ENCODE assay signal across 21 cellular contexts in genomic region chrX:136198010-136198409, GRCh38. TPM values are rescaled to one million over a fixed set of nuclear protein-coding genes. Genes with fewer than 3 reads are reported as not detected.
DNase-seq lines count a peak whose midpoint lies in the region; ATAC-seq and TF ChIP-seq lines count a peak whose summit lies in the region.
"Had no signal": no experiment of that assay in that cellular context is flagged by ENCODE, and none has a peak within 500 bp of the region (broad histone marks: within the 10 kb centered on the region; RNA-seq: fewer than 3 reads in every experiment).

No MANE protein-coding gene starts in this region.

- ATAC-seq in psoas muscle, result no peak
- ATAC-seq: activated CD4-positive, alpha-beta T cell treated with anti-CD3 and anti-CD28 coated beads for 36 hours; effector memory CD8-positive, alpha-beta T cell; T-cell had no signal

- no peaks in the 10 kb centered on the region for H3K27me3 Mint-ChIP-seq in type B pancreatic cell
- H3K27me3 Mint-ChIP-seq: activated CD4-positive, alpha-beta T cell treated with anti-CD3 and anti-CD28 coated beads for 36 hours; activated naive CD4-positive, alpha-beta T cell treated with anti-CD3 and anti-CD28 coated beads, Interleukin-2, amount 50 U/mL, for 24 hours; effector memory CD8-positive, alpha-beta T cell; naive B cell; stimulated activated naive CD8-positive, alpha-beta T cell treated with anti-CD3 and anti-CD28 coated beads, Interleukin-15, Interleukin-2, amounts not matched to agents 100 ng/mL and 50 ng/mL, for 24 hours had no signal

- no peaks in the 10 kb centered on the region for H3K9me3 ChIP-seq in psoas muscle

- DNase-seq in HFF-Myc (ENCODE audit: extremely low read depth, low read depth) (no peak), coronary artery (ENCODE audit: low spot score) (no peak), psoas muscle (no peak), type B pancreatic cell (ENCODE audit: extremely low spot score, unreplicated experiment) (no peak), HCEC 1CT (no peak), midbrain (lab: John Stamatoyannopoulos, UW) (no peak), NCI-H187 (lab: John Stamatoyannopoulos, UW) (no peak)
- DNase-seq: activated CD4-positive, alpha-beta T cell treated with anti-CD3 and anti-CD28 coated beads for 36 hours; activated T-cell treated with anti-CD3 and anti-CD28 coated beads, Interleukin-2, amount 50 U/mL, for 48 hours; DND-41; effector memory CD8-positive, alpha-beta T cell; H9; KBM-7; naive B cell; NCI-H187 treated with DMSO at 0.1 percent for 48 hours; NCI-H2227 treated with DMSO at 0.1 percent for 48 hours; NCI-H82; stimulated activated CD4-positive, alpha-beta T cell treated with anti-CD3 and anti-CD28 coated beads, Interleukin-4, amount 100 ng/mL, for 1 hour; T-cell had no signal

- H3K27me3 ChIP-seq in psoas muscle (ENCODE audit: insufficient read depth in 3 of 3, low read length in 2 of 3), result no peaks in the 10 kb centered on the region

- TF ChIP-seq CTCF in HFF-Myc (IDR thresholded peaks at IDR 0.05; ENCODE audit: low read depth, low read length, missing control alignments), result no peak
- TF ChIP-seq CTCF in coronary artery (IDR thresholded peaks at IDR 0.05), result no peak
- TF ChIP-seq CTCF in psoas muscle (IDR thresholded peaks at IDR 0.05), result no peak
- TF ChIP-seq CTCF in type B pancreatic cell (conservative IDR thresholded peaks at IDR 0.05), result no peak

- H3K27ac ChIP-seq in coronary artery (peak overlapping the region; percentile 64 to 83), psoas muscle (peak overlapping the region; percentile 95)

- peaks cover 12% of the 10 kb centered on the region for H3K4me1 ChIP-seq in psoas muscle

- H3K4me1 Mint-ChIP-seq in type B pancreatic cell (ENCODE audit: unreplicated experiment), result peaks cover 7% of the 10 kb centered on the region

- H3K36me3 Mint-ChIP-seq in type B pancreatic cell, result no peaks in the 10 kb centered on the region
- H3K36me3 Mint-ChIP-seq: activated naive CD4-positive, alpha-beta T cell treated with anti-CD3 and anti-CD28 coated beads, Interleukin-2, amount 50 U/mL, for 24 hours; naive B cell; T-cell had no signal

- H3K9me3 Mint-ChIP-seq in type B pancreatic cell, result peaks cover 4% of the 10 kb centered on the region
- H3K9me3 Mint-ChIP-seq: activated naive CD4-positive, alpha-beta T cell treated with anti-CD3 and anti-CD28 coated beads, Interleukin-2, amount 50 U/mL, for 24 hours; effector memory CD8-positive, alpha-beta T cell; naive B cell; stimulated activated naive CD8-positive, alpha-beta T cell treated with anti-CD3 and anti-CD28 coated beads, Interleukin-15, Interleukin-2, amounts not matched to agents 100 ng/mL and 50 ng/mL, for 24 hours; T-cell had no signal

- peak overlapping the region; percentile 4 for H3K4me3 Mint-ChIP-seq in type B pancreatic cell
- H3K4me3 Mint-ChIP-seq: activated CD4-positive, alpha-beta T cell treated with anti-CD3 and anti-CD28 coated beads for 36 hours; activated naive CD4-positive, alpha-beta T cell treated with anti-CD3 and anti-CD28 coated beads, Interleukin-2, amount 50 U/mL, for 24 hours; effector memory CD8-positive, alpha-beta T cell; H9; naive B cell; stimulated activated naive CD8-positive, alpha-beta T cell treated with anti-CD3 and anti-CD28 coated beads, Interleukin-15, Interleukin-2, amounts not matched to agents 100 ng/mL and 50 ng/mL, for 24 hours; T-cell had no signal

- H3K36me3 ChIP-seq in psoas muscle (ENCODE audit: insufficient read depth in 1 of 2, low read depth in 1 of 2), result peaks cover 0 to 36% of the 10 kb centered on the region in 2 donors

- H3K4me3 ChIP-seq in HFF-Myc (replicated peaks; ENCODE audit: low read depth, low read length) (0 out of 2 replicates have a peak overlapping the region, but pooled peaks have one; percentile 6), coronary artery (peak overlapping the region; percentile 60), psoas muscle (peak overlapping the region; percentile 74)

- no peak overlapping the region for H3K27ac Mint-ChIP-seq in type B pancreatic cell
- H3K27ac Mint-ChIP-seq: activated CD4-positive, alpha-beta T cell treated with anti-CD3 and anti-CD28 coated beads for 36 hours; activated naive CD4-positive, alpha-beta T cell treated with anti-CD3 and anti-CD28 coated beads, Interleukin-2, amount 50 U/mL, for 24 hours; effector memory CD8-positive, alpha-beta T cell; stimulated activated naive CD8-positive, alpha-beta T cell treated with anti-CD3 and anti-CD28 coated beads, Interleukin-15, Interleukin-2, amounts not matched to agents 100 ng/mL and 50 ng/mL, for 24 hours; T-cell had no signal

- intact Hi-C loops in psoas muscle (cut with DNase I), result no loop called here

RNA-seq across cellular contexts. Expression of gene FHL1, which starts 50.7 kb away (rescaled TPM):
- total RNA-seq in psoas muscle (1,000 to 10,000 TPM; 6,074 to 8,382 (median 6,962) TPM), type B pancreatic cell (ENCODE audit: low replicate concordance) (4.4 and 55.3 TPM in 2 replicates)
- polyA plus RNA-seq in psoas muscle, result 1,000 to 10,000 TPM in 2 of 3 donors, 100 to 1,000 TPM in 1; 325 to 4,774 (median 2,961) TPM

RNA-seq across cellular contexts. Expression of gene MAP7D3, which starts 53.2 kb away (rescaled TPM):
- 10 to 100 TPM in 3 of 4 donors, 1 to 10 TPM in 1; 7.6 to 14.8 (median 10.6) TPM for total RNA-seq in psoas muscle
- polyA plus RNA-seq in psoas muscle, result 1 to 10 TPM; 4.6 to 8.0 (median 6.2) TPM
- total RNA-seq in type B pancreatic cell (ENCODE audit: low replicate concordance), result 7.3 and 10.3 TPM in 2 replicates

Comparison
In these comparisons a context has a peak if more than half of its experiments do, and no peak if none do; other contexts are left out.
1. H3K4me3 ChIP-seq: peak in every context shown above with its lines; median percentile 74 in psoas muscle; 60 in coronary artery; 6 in HFF-Myc.
2. RNA of gene FHL1, which starts 50.7 kb away (total RNA-seq): 6,074 to 8,382 TPM in psoas muscle; 4.4 to 55.3 TPM in type B pancreatic cell; every median in the first group is over 100 times any median in the second.